ENCODE assay signal across 13 cellular contexts in the genomic region with DNA sequence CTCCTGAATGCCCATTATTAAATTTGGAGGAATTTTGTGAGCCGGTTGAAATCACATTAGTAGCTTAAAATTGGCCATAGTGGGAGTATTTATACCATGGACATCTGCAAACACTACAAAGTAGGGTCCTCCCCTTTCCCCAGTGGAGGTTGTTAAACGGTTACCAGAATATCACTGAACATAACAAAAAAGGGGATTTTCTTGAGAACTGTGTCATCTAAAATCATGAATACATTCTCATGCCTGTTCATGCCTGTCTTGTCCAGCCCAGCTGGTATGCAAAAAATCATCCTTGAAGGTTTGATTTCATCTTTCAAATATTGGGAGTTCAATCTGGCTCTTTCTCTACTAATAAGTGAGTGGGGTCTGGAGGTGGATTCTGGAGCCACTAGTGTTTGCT.
DNase-seq lines count a peak whose midpoint lies in the region; ATAC-seq and TF ChIP-seq lines count a peak whose summit lies in the region.
"Had no signal": no experiment of that assay in that cellular context is flagged by ENCODE, and none has a peak within 500 bp of the region (broad histone marks: within the 10 kb centered on the region; RNA-seq: fewer than 3 reads in every experiment).

No MANE protein-coding gene starts in this region.

- H4K20me1 ChIP-seq in OCI-LY3 (ENCODE audit: insufficient read depth, low read length) = no peaks in the 10 kb centered on the region

- peaks cover 6% of the 10 kb centered on the region for H3K79me1 ChIP-seq in trophoblast cell (ENCODE audit: low read length)

- H3K4me3 ChIP-seq in HEK293 (ENCODE audit: low read depth, low read length) = no peak overlapping the region
- no peak overlapping the region for H3K4me3 ChIP-seq in OCI-LY3 (ENCODE audit: low read length)
- H3K4me3 ChIP-seq in epithelial cell of esophagus (ENCODE audit: low read length) = no peak overlapping the region
- no peak overlapping the region for H3K4me3 ChIP-seq in trophoblast cell (ENCODE audit: low read depth, low read length)

- no peak overlapping the region for H2BK12ac ChIP-seq in trophoblast cell (ENCODE audit: low read length)

- H3K79me2 ChIP-seq in OCI-LY3 (ENCODE audit: low read length) = no peaks in the 10 kb centered on the region
- no peaks in the 10 kb centered on the region for H3K79me2 ChIP-seq in trophoblast cell (ENCODE audit: control insufficient read depth, insufficient read depth, low read length, poor library complexity)

- WGBS in trophoblast cell (ENCODE audit: extremely low coverage, insufficient coverage, insufficient read length) = no CpG with 5 or more reads among the region's 2 CpGs

- no peak overlapping the region for H3K18ac ChIP-seq in trophoblast cell (ENCODE audit: low read length)

- H3K36me3 ChIP-seq in HEK293 (ENCODE audit: control insufficient read depth in 2 of 2, insufficient read depth in 1 of 2, low read length in 2 of 2) (no peaks in the 10 kb centered on the region), OCI-LY3 (replicated peaks; ENCODE audit: low read depth, low read length) (no peaks in the 10 kb centered on the region), trophoblast cell (ENCODE audit: control insufficient read depth in 1 of 2, insufficient read depth in 2 of 2, low read length in 2 of 2) (no peaks in the 10 kb centered on the region)

- H3K9me3 ChIP-seq in HEK293 (ENCODE audit: control insufficient read depth, insufficient read depth, low read depth, low read length) = no peaks in the 10 kb centered on the region
- H3K9me3 ChIP-seq in OCI-LY3 (ENCODE audit: insufficient read depth, low read length) = no peaks in the 10 kb centered on the region
- no peaks in the 10 kb centered on the region for H3K9me3 ChIP-seq in trophoblast cell (ENCODE audit: insufficient read depth, low read depth, low read length)
- H3K9me3 ChIP-seq: Caco-2 had no signal

- peak overlapping the region; percentile 18 for H2BK120ac ChIP-seq in trophoblast cell (ENCODE audit: insufficient read depth, low read length, poor library complexity)

- peak overlapping the region; percentile 43 for H4K91ac ChIP-seq in trophoblast cell (ENCODE audit: low read depth, low read length)

- CTCF ChIA-PET in HEK293 (lab: Yijun Ruan, JAX) = interaction anchor here (0.6 to 15.0 kb wide), 45 partner anchors 7 to 1063 kb away, joined by 3 to 294 read pairs (median 4); no protein-coding TSS in a partner anchor

- TF ChIP-seq CTCF in HEK293 (tag by site-specific recombination; IDR thresholded peaks at IDR 0.05) (no peak), OCI-LY3 (IDR thresholded peaks at IDR 0.05; ENCODE audit: low read depth, low read length) (no peak), epithelial cell of esophagus (IDR thresholded peaks at IDR 0.05; ENCODE audit: insufficient read depth, low read depth, low read length, missing control alignments) (no peak)

- no peak overlapping the region for H4K12ac ChIP-seq in trophoblast cell (ENCODE audit: low read depth, low read length)

- peak overlapping the region; percentile 35 for H3K14ac ChIP-seq in trophoblast cell (ENCODE audit: low read length)

- ATAC-seq in HG02623 (IDR thresholded peaks at IDR 0.05; ENCODE audit: unreplicated experiment) = no peak
- ATAC-seq: CD8-positive, alpha-beta T cell had no signal

- H3K4me2 ChIP-seq in OCI-LY3 (ENCODE audit: low read length) (peak overlapping the region; percentile 18; the same call in 1 of the 2 replicates), trophoblast cell (ENCODE audit: low read length) (no peak overlapping the region)

- H3K27ac ChIP-seq in HEK293 (ENCODE audit: extremely low read depth, low read depth, low read length) (no peak overlapping the region), OCI-LY3 (ENCODE audit: low read length) (no peak overlapping the region), trophoblast cell (ENCODE audit: low read depth, low read length) (peak overlapping the region; percentile 73)

- no peaks in the 10 kb centered on the region for H3K4me1 ChIP-seq in HEK293 (ENCODE audit: control insufficient read depth, insufficient read depth, low read length)
- H3K4me1 ChIP-seq in OCI-LY3 (ENCODE audit: low read length) = peaks cover 8% of the 10 kb centered on the region
- H3K4me1 ChIP-seq in trophoblast cell (ENCODE audit: control insufficient read depth in 1 of 2, insufficient read depth in 2 of 2, low read length in 2 of 2) = peaks cover 0 to 4% of the 10 kb centered on the region in 2 experiments
- H3K4me1 ChIP-seq: Caco-2 had no signal

- peak overlapping the region; percentile 13 for H2BK5ac ChIP-seq in trophoblast cell (ENCODE audit: low read depth, low read length, poor library complexity)

- H4K8ac ChIP-seq in trophoblast cell (ENCODE audit: low read depth, low read length) = no peak overlapping the region

- H3K27me3 ChIP-seq in OCI-LY3 (ENCODE audit: low read depth, low read length) (no peaks in the 10 kb centered on the region), trophoblast cell (ENCODE audit: insufficient read depth, low read length) (no peaks in the 10 kb centered on the region)

- no peak overlapping the region for H2AK5ac ChIP-seq in trophoblast cell (ENCODE audit: low read length)

- H3K4ac ChIP-seq in trophoblast cell (ENCODE audit: low read depth, low read length) = no peak overlapping the region

- H2AFZ ChIP-seq in OCI-LY3 (ENCODE audit: low read depth, low read length) = no peak overlapping the region
- no peak overlapping the region for H2AFZ ChIP-seq in trophoblast cell (ENCODE audit: insufficient read depth, low read length, poor library complexity)

- no peak overlapping the region for H3K23ac ChIP-seq in trophoblast cell (ENCODE audit: low read length)

- no peak overlapping the region for H3K9ac ChIP-seq in OCI-LY3 (ENCODE audit: low read length)
- H3K9ac ChIP-seq in trophoblast cell (ENCODE audit: low read length) = no peak overlapping the region

- POLR2A ChIA-PET in HEK293 (lab: Yijun Ruan, JAX) = interaction anchor here (0.9 to 1.6 kb wide), 2 partner anchors 74 to 505 kb away, joined by 5 to 8 read pairs; partner anchors contain the start of gene PAWR

- DNase-seq in epithelial cell of esophagus (ENCODE audit: low read depth) (peak; percentile 39), trophoblast cell (no peak), NCI-H345 (lab: John Stamatoyannopoulos, UW) (no peak), NCI-H510A (lab: John Stamatoyannopoulos, UW) (no peak)
- DNase-seq in central memory CD4-positive, alpha-beta T cell = no peak
- DNase-seq: C1 segment of cervical spinal cord; CD8-positive, alpha-beta T cell; DMS153; DND-41 had no signal

TF ChIP-seq in HEK293, 187 proteins besides CTCF, POLR2A, EP300 and RAD21:
- TF ChIP-seq ZNF530 (tag by site-specific recombination; IDR thresholded peaks at IDR 0.05; ENCODE audit: low read depth) (no peak), ZNF140 (tag by site-specific recombination; IDR thresholded peaks at IDR 0.05) (no peak)
- TF ChIP-seq, protein P1, sequence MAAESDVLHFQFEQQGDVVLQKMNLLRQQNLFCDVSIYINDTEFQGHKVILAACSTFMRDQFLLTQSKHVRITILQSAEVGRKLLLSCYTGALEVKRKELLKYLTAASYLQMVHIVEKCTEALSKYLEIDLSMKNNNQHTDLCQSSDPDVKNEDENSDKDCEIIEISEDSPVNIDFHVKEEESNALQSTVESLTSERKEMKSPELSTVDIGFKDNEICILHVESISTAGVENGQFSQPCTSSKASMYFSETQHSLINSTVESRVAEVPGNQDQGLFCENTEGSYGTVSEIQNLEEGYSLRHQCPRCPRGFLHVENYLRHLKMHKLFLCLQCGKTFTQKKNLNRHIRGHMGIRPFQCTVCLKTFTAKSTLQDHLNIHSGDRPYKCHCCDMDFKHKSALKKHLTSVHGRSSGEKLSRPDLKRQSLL (tag by site-specific recombination; IDR thresholded peaks at IDR 0.05) = peak; percentile 32; the same call in 1 of the 2 replicates
